In the genomic region with DNA sequence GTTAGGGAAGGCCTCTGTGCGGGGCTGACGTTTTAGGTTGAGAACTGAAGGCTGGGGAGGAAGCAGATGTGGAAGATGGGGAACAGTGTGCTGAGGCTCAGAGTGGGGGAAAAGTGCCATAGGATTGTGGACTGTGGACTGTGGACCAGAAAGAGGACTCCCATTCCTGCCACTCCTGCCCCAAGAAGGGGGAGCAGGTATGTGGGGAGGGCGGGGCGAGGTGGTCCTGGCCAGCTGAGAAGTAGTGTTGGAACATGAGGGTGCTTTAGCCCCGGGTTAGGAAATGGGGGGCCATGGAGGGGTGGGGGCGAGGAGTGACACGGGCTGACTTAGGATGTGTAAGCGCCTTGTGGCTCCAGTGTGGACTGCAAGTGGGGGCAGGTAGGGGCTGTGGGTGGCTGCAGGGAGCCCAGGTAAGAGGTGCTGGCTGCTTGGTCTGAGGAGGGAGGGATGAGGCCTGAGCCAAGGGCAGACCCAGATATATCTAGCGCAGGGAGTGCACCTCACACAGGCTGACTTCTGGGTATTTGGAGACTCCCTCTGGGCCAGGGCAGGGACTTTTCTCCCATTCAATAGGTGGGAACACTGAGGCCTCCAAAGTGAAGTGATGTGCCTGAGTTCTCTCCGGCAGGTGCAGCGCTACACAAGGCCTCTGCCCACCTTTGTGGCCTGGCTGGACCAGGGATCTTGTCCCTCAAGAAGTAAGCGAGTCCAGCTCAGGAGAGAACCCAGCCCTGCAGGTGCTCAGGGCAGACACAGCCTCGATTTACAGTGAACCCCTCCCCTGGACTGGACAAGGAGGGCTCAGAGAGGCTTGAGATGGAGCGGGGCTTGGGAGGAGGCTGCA, we compare ENCODE assay signal across 1 cellular context.
TF ChIP-seq lines count a peak whose summit lies in the region.

No MANE protein-coding gene starts in this region.

TF ChIP-seq in HepG2, 621 proteins besides CTCF, POLR2A, EP300 and RAD21 (continued from another document):
- 0 out of 2 replicates have a peak, but pooled peaks have one; percentile 25 for TF ChIP-seq ZNF629 (CRISPR knock-in tag; conservative IDR thresholded peaks at IDR 0.05)
TF ChIP-seq in HepG2: peak in this region for 1.
